11 cellular contexts compared by ENCODE assay signal in the genomic region with DNA sequence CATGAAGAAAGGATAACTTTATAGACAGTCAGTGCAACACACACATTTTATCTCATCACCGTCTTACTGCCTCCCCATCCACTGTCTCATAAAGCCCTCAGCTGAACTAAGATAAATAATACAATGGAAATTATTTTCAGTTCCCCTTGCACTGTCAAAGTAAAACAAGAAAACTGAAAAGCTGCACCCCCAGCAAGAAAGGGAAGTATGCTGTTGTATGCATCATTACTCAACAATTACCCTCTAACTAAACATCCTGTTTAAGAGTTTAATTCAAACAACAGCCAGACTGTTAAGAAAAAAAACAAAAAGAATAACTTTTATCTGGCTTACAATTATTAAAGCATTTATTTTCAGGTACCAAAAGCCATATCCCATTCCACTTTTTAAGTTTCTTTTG. TPM values are rescaled to one million over a fixed set of nuclear protein-coding genes. Genes with fewer than 3 reads are reported as not detected.
DNase-seq lines count a peak whose midpoint lies in the region; ATAC-seq and TF ChIP-seq lines count a peak whose summit lies in the region.
"Had no signal": no experiment of that assay in that cellular context is flagged by ENCODE, and none has a peak within 500 bp of the region (broad histone marks: within the 10 kb centered on the region; RNA-seq: fewer than 3 reads in every experiment).

No MANE protein-coding gene starts in this region.

- H3K9me3 ChIP-seq in heart left ventricle: no peaks in the 10 kb centered on the region
- no peaks in the 10 kb centered on the region for H3K9me3 ChIP-seq in right cardiac atrium (ENCODE audit: control insufficient read depth, low read length)
- H3K9me3 ChIP-seq in OCI-LY7 (ENCODE audit: low read length): no peaks in the 10 kb centered on the region
- no peaks in the 10 kb centered on the region for H3K9me3 ChIP-seq in thyroid gland
- H3K9me3 ChIP-seq: SJSA1 had no signal

- CTCF ChIA-PET in OCI-LY7 (lab: Charles Lee; ENCODE audit: unreplicated experiment): no interaction called here

- H3K27me3 ChIP-seq in heart left ventricle (no peaks in the 10 kb centered on the region), right cardiac atrium (ENCODE audit: control insufficient read depth, insufficient read depth) (no peaks in the 10 kb centered on the region), thyroid gland (no peaks in the 10 kb centered on the region)
- H3K27me3 ChIP-seq: SJSA1 had no signal

- 0 out of 2 replicates have a peak overlapping the region, but pooled peaks have one; percentile 31 for H2AFZ ChIP-seq in OCI-LY7 (ENCODE audit: low read length)

- intact Hi-C loops in heart left ventricle (cut with DNase I): no loop called here
- intact Hi-C loops in right cardiac atrium (cut with DNase I): no loop called here
- intact Hi-C loops in OCI-LY7 (cut with micrococcal nuclease; ENCODE audit: unreplicated experiment): loop anchor here (2.0 to 5.0 kb wide), 2 partner anchors 26 to 154 kb away; partner anchors contain the start of gene MPPE1
- intact Hi-C loops in thyroid gland (cut with DNase I): no loop called here

- no peaks in the 10 kb centered on the region for H3K9me2 ChIP-seq in OCI-LY7 (ENCODE audit: insufficient read depth, low read length)

- H3K4me1 ChIP-seq in heart left ventricle (peaks cover 0 to 21% (median 0%) of the 10 kb centered on the region in 12 donors), right cardiac atrium (ENCODE audit: control insufficient read depth, insufficient read depth, low read length) (no peaks in the 10 kb centered on the region), OCI-LY7 (ENCODE audit: insufficient read depth, low read length, poor library complexity, severe bottlenecking) (peaks cover 39% of the 10 kb centered on the region), thyroid gland (peaks cover 6 to 25% of the 10 kb centered on the region in 2 donors)

- no peak for TF ChIP-seq POLR2A in heart left ventricle (IDR thresholded peaks at IDR 0.05)
- TF ChIP-seq POLR2A in thyroid gland (IDR thresholded peaks at IDR 0.05): no peak

- POLR2A ChIA-PET in OCI-LY7 (lab: Charles Lee): interaction anchor here (0.7 kb wide), 1 partner anchor 12 kb away, joined by 3 read pairs; no protein-coding TSS in a partner anchor

- H3K4me2 ChIP-seq in OCI-LY7 (ENCODE audit: low read length): peak overlapping the region; percentile 77

- peak overlapping the region in 1 of 12 donors; percentile 71 for H3K27ac ChIP-seq in heart left ventricle
- H3K27ac ChIP-seq in right cardiac atrium (ENCODE audit: low read length): no peak overlapping the region
- H3K27ac ChIP-seq in OCI-LY7 (ENCODE audit: low read depth, low read length, poor library complexity, severe bottlenecking): peak overlapping the region; percentile 75
- peak overlapping the region in 2 of 3 donors; percentile 24 to 32 for H3K27ac ChIP-seq in thyroid gland
- H3K27ac ChIP-seq: SJSA1 had no signal

- WGBS in heart left ventricle, 4 donors: 35 to 71% (median 58%) methylated on average over 1 of the region's 1 CpG
- WGBS in right cardiac atrium: 54% methylated on average over 1 of the region's 1 CpG
- 54% methylated on average over 1 of the region's 1 CpG for WGBS in thyroid gland, 2 donors

- H3K36me3 ChIP-seq in heart left ventricle: peaks cover 0 to 70% (median 45%) of the 10 kb centered on the region in 9 donors
- H3K36me3 ChIP-seq in OCI-LY7 (ENCODE audit: insufficient read depth, low read length): peaks cover 20% of the 10 kb centered on the region; the same call in 1 of the 2 replicates
- peaks cover 11 to 28% of the 10 kb centered on the region in 2 donors for H3K36me3 ChIP-seq in thyroid gland

- H3K4me3 ChIP-seq in heart left ventricle (no peak overlapping the region), right cardiac atrium (ENCODE audit: low read length) (no peak overlapping the region), OCI-LY7 (ENCODE audit: low read depth, low read length, poor library complexity, severe bottlenecking) (peak overlapping the region; percentile 31), thyroid gland (replicated peaks in 1 of 3) (no peak overlapping the region)
- H3K4me3 ChIP-seq: SJSA1 had no signal

- DNase-seq in heart left ventricle (no peak), right cardiac atrium (no peak), OCI-LY7 (ENCODE audit: low spot score) (peak; percentile 86), thyroid gland (no peak), 8988T (no peak), iPS-NIHi7 (ENCODE audit: extremely low spot score) (no peak), NCI-H1092 (lab: John Stamatoyannopoulos, UW) (no peak)
- DNase-seq: activated T-cell treated with anti-CD3 and anti-CD28 coated beads, Interleukin-2, amount 50 U/mL, for 1 hour; stimulated activated naive CD4-positive, alpha-beta T cell treated with Interleukin-2 at 50 U/mL for 16 hours had no signal

- ATAC-seq in heart left ventricle (peak in 3 of 4 donors; percentile 31 to 63 (median 43)), right cardiac atrium (no peak), HG03060 (IDR thresholded peaks at IDR 0.05; ENCODE audit: low read depth, unreplicated experiment) (peak; percentile 68)

- H3K79me2 ChIP-seq in OCI-LY7 (ENCODE audit: insufficient read depth, low read depth, low read length): no peaks in the 10 kb centered on the region

- no TSS peak for BruUV-seq in OCI-LY7 (replicated peaks; lab: Mats Ljungman, UMichigan)

- no peaks in the 10 kb centered on the region for H4K20me1 ChIP-seq in OCI-LY7 (ENCODE audit: insufficient read depth, low read length)

- TF ChIP-seq CTCF in heart left ventricle (IDR thresholded peaks at IDR 0.05) (no peak), OCI-LY7 (conservative IDR thresholded peaks at IDR 0.05; ENCODE audit: low read length) (no peak), thyroid gland (IDR thresholded peaks at IDR 0.05) (no peak)

RNA-seq across cellular contexts. Expression of gene MPPE1, which starts 25.0 kb away (rescaled TPM):
- 10 to 100 TPM; 17.8 to 45.5 (median 29.7) TPM for total RNA-seq in heart left ventricle
- 10 to 100 TPM; 23.4 to 26.2 TPM for polyA plus RNA-seq in heart left ventricle
- 10 to 100 TPM; 29.0 to 40.6 (median 32.4) TPM for total RNA-seq in right cardiac atrium
- polyA plus RNA-seq in right cardiac atrium: 20.7 TPM
- 26.5 and 32.5 TPM in 2 replicates for total RNA-seq in OCI-LY7 (2014; rRNA removed; shearing (Covaris generic))
- total RNA-seq in OCI-LY7 (2022): 40.1 and 53.0 TPM in 2 replicates
- 100 to 1,000 TPM in 1 of 4 donors, 10 to 100 TPM in 3; 50.0 to 111 (median 76.7) TPM for total RNA-seq in thyroid gland

RNA-seq across cellular contexts. Expression of gene CHMP1B, which starts 31.9 kb away (rescaled TPM):
- total RNA-seq in heart left ventricle (10 to 100 TPM; 29.6 to 41.2 (median 37.3) TPM), right cardiac atrium (10 to 100 TPM; 28.8 to 40.3 (median 32.3) TPM), OCI-LY7 (2022) (24.2 and 28.6 TPM in 2 replicates), thyroid gland (10 to 100 TPM; 75.4 to 99.5 (median 85.9) TPM)
- polyA plus RNA-seq in heart left ventricle (10 to 100 TPM; 19.8 to 37.4 TPM), right cardiac atrium (40.4 TPM)
- 29.3 and 31.5 TPM in 2 replicates for total RNA-seq in OCI-LY7 (2014; rRNA removed; shearing (Covaris generic))

Comparison
In these comparisons a context has a peak if more than half of its experiments do, and no peak if none do; other contexts are left out.
1. ATAC-seq: peak in heart left ventricle (3 of 4) and HG03060 (single experiment); none in right cardiac atrium (0 of 2).